In genomic region chr4:3399277-3400194, GRCh38 we compare ENCODE assay signal across 12 cellular contexts. TPM values are rescaled to one million over a fixed set of nuclear protein-coding genes. Genes with fewer than 3 reads are reported as not detected.
A peak's percentile ranks its signal among the peaks of the same experiment; 100 is the strongest.
DNase-seq lines count a peak whose midpoint lies in the region; ATAC-seq and TF ChIP-seq lines count a peak whose summit lies in the region.
"Had no signal": no experiment of that assay in that cellular context is flagged by ENCODE, and none has a peak within 500 bp of the region (broad histone marks: within the 10 kb centered on the region; RNA-seq: fewer than 3 reads in every experiment).

No MANE protein-coding gene starts in this region.

- no peak overlapping the region for H3K4me3 ChIP-seq in astrocyte of the spinal cord (ENCODE audit: low read depth, low read length)
- H3K4me3 ChIP-seq: prostate gland had no signal

- DNase-seq in G401 (ENCODE audit: low spot score) = peak; percentile 86
- DNase-seq in MV-4-11 (lab: John Stamatoyannopoulos, UW) = peak; percentile 20
- DNase-seq in astrocyte of the spinal cord (ENCODE audit: low read depth, low spot score) = peak; percentile 42
- DNase-seq in left lobe of liver (ENCODE audit: low spot score) = peak; percentile 73
- DNase-seq in NCI-H2029 (lab: John Stamatoyannopoulos, UW) = no peak
- no peak for DNase-seq in mucosa of gallbladder (ENCODE audit: low spot score)
- DNase-seq: activated CD4-positive, alpha-beta T cell treated with anti-CD3 and anti-CD28 coated beads for 48 hours; central memory CD4-positive, alpha-beta T cell; DMS79 had no signal

- in situ Hi-C loops in G401 (cut with HindIII; ENCODE audit: low sequenced_read_pairs) = no loop called here
- in situ Hi-C loops in astrocyte of the spinal cord (cut with HindIII; ENCODE audit: low sequenced_read_pairs) = no loop called here

- peak; percentile 94 for ATAC-seq in left lobe of liver
- no peak for ATAC-seq in GM21723 (IDR thresholded peaks at IDR 0.05; ENCODE audit: unreplicated experiment)
- no peak for ATAC-seq in HG02588 (IDR thresholded peaks at IDR 0.05; ENCODE audit: unreplicated experiment)

- TF ChIP-seq CTCF in astrocyte of the spinal cord (IDR thresholded peaks at IDR 0.05; ENCODE audit: low read depth, low read length) = no peak

RNA-seq across cellular contexts. Expression of gene HGFAC, which starts 42.2 kb away (rescaled TPM):
- total RNA-seq in G401 (2014; rRNA removed; shearing (Covaris generic)) = not detected in 2 replicates
- 177 TPM for total RNA-seq in left lobe of liver
- 1.9 TPM for total RNA-seq in mucosa of gallbladder

Comparison
In these comparisons a context has a peak if more than half of its experiments do, and no peak if none do; other contexts are left out.
1. DNase-seq: peak in G401 (single experiment), MV-4-11 (single experiment), astrocyte of the spinal cord (single experiment) and left lobe of liver (single experiment); none in NCI-H2029 (single experiment) and mucosa of gallbladder (single experiment).
2. RNA of gene HGFAC, which starts 42.2 kb away (total RNA-seq): 177 TPM in left lobe of liver (single experiment); 1.9 TPM in mucosa of gallbladder (single experiment) and not detected in G401; every median in the first group is over 10 times any median in the second.